Comparison of ENCODE assay signal across 22 cellular contexts in the genomic region with DNA sequence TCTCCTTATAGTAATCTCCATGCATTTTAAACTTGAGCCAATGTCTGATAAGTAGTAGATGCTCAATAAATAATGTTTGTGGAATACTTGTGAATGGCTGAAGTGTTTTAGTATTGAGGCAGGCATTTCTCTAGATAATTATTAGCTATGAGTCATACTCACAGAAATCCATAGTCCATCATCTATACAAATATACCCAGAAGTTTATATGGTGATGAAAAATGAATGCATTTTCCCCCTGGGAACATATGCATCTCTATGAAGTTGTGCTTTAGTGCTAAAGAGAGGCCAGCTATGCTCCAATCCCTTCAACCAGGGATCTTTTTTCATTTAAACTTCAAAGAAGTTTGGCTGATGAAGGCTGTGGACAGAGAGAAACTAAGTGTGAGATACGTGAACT. TPM values are rescaled to one million over a fixed set of nuclear protein-coding genes. Genes with fewer than 3 reads are reported as not detected.
DNase-seq lines count a peak whose midpoint lies in the region; ATAC-seq and TF ChIP-seq lines count a peak whose summit lies in the region.
"Had no signal": no experiment of that assay in that cellular context is flagged by ENCODE, and none has a peak within 500 bp of the region (broad histone marks: within the 10 kb centered on the region; RNA-seq: fewer than 3 reads in every experiment).

No MANE protein-coding gene starts in this region.

- no peak for TF ChIP-seq POLR2A in testis (IDR thresholded peaks at IDR 0.05)

- TF ChIP-seq CTCF in chondrocyte (IDR thresholded peaks at IDR 0.05) (no peak), tibial artery (IDR thresholded peaks at IDR 0.05) (no peak), testis (IDR thresholded peaks at IDR 0.05) (no peak)

- H3K27ac ChIP-seq in muscle layer of duodenum (ENCODE audit: low read length), result peak overlapping the region; percentile 17
- peak overlapping the region; percentile 43 to 52 for H3K27ac ChIP-seq in tibial artery
- peak overlapping the region in 1 of 2 donors; percentile 78 for H3K27ac ChIP-seq in testis
- H3K27ac ChIP-seq: BLaER1, KMS-11, prostate gland had no signal

- H3K36me3 ChIP-seq in muscle layer of duodenum (ENCODE audit: control insufficient read depth in 1 of 2, insufficient read depth in 2 of 2, low read length in 2 of 2), result no peaks in the 10 kb centered on the region
- H3K36me3 ChIP-seq in tibial artery, result no peaks in the 10 kb centered on the region
- H3K36me3 ChIP-seq in testis (ENCODE audit: low read depth, missing control alignments), result no peaks in the 10 kb centered on the region
- H3K36me3 ChIP-seq: prostate gland had no signal

- WGBS in testis, 2 donors, result 46 to 59% methylated on average over 1 of the region's 1 CpG

- H3K9me3 ChIP-seq in muscle layer of duodenum (ENCODE audit: control insufficient read depth in 1 of 2, low read length in 2 of 2) (no peaks in the 10 kb centered on the region), tibial artery (no peaks in the 10 kb centered on the region), testis (no peaks in the 10 kb centered on the region)
- H3K9me3 ChIP-seq: prostate gland had no signal

- H3K9me3 Mint-ChIP-seq in activated T-cell treated with anti-CD3 and anti-CD28 coated beads, Interleukin-2, amount 50 U/mL, for 72 hours, result no peaks in the 10 kb centered on the region
- H3K9me3 Mint-ChIP-seq in chondrocyte (ENCODE audit: low read depth), result no peaks in the 10 kb centered on the region
- H3K9me3 Mint-ChIP-seq in stimulated activated memory B cell treated with anti-CD40 and anti-IgM and Interleukin-4, amounts not matched to agents 10 μg/mL and 1 μg/mL and 100 μg/mL, for 72 hours, result no peaks in the 10 kb centered on the region
- H3K9me3 Mint-ChIP-seq: dendritic cell treated with granulocyte-macrophage colony-stimulating factor and Interleukin-4, amounts not matched to agents 40 ng/mL and 50 ng/mL, for 4 days; memory B cell; T-cell had no signal

- no peak for ATAC-seq in activated T-cell treated with anti-CD3 and anti-CD28 coated beads, Interleukin-2, amount 50 U/mL, for 72 hours (replicated peaks in 1 of 2)
- ATAC-seq in stimulated activated memory B cell treated with anti-CD40 and anti-IgM and Interleukin-4, amounts not matched to agents 10 μg/mL and 1 μg/mL and 100 μg/mL, for 72 hours, result no peak
- no peak for ATAC-seq in HG02840 (IDR thresholded peaks at IDR 0.05; ENCODE audit: low FRiP score, unreplicated experiment)
- ATAC-seq: stimulated activated naive CD8-positive, alpha-beta T cell treated with anti-CD3 and anti-CD28 coated beads, Interleukin-15, Interleukin-2, amounts not matched to agents 100 U/mL and 50 U/mL, for 24 hours; T-cell had no signal

- peak overlapping the region; percentile 42 for H3K27ac Mint-ChIP-seq in activated T-cell treated with anti-CD3 and anti-CD28 coated beads, Interleukin-2, amount 50 U/mL, for 72 hours
- peak overlapping the region; percentile 58 for H3K27ac Mint-ChIP-seq in chondrocyte (ENCODE audit: unreplicated experiment)
- no peak overlapping the region for H3K27ac Mint-ChIP-seq in stimulated activated memory B cell treated with anti-CD40 and anti-IgM and Interleukin-4, amounts not matched to agents 10 μg/mL and 1 μg/mL and 100 μg/mL, for 72 hours
- H3K27ac Mint-ChIP-seq: dendritic cell treated with granulocyte-macrophage colony-stimulating factor and Interleukin-4, amounts not matched to agents 40 ng/mL and 50 ng/mL, for 4 days; nephron progenitor cell had no signal

- H3K4me1 ChIP-seq in muscle layer of duodenum (ENCODE audit: control insufficient read depth in 1 of 2, insufficient read depth in 2 of 2, low read length in 2 of 2) (peaks cover 29 to 67% of the 10 kb centered on the region in 2 donors), tibial artery (peaks cover 0 to 100% (median 55%) of the 10 kb centered on the region in 4 donors), testis (peaks cover 65% of the 10 kb centered on the region)
- H3K4me1 ChIP-seq: prostate gland had no signal

- H3K4me3 ChIP-seq in muscle layer of duodenum (ENCODE audit: low read depth in 1 of 2, low read length in 2 of 2) (no peak overlapping the region), tibial artery (no peak overlapping the region), testis (no peak overlapping the region)
- H3K4me3 ChIP-seq: BLaER1, prostate gland had no signal

- H3K36me3 Mint-ChIP-seq in activated T-cell treated with anti-CD3 and anti-CD28 coated beads, Interleukin-2, amount 50 U/mL, for 72 hours (ENCODE audit: insufficient read depth in 2 of 2), result no peaks in the 10 kb centered on the region
- H3K36me3 Mint-ChIP-seq in chondrocyte (ENCODE audit: low read depth), result peaks cover 5% of the 10 kb centered on the region
- peaks cover 31% of the 10 kb centered on the region for H3K36me3 Mint-ChIP-seq in stimulated activated memory B cell treated with anti-CD40 and anti-IgM and Interleukin-4, amounts not matched to agents 10 μg/mL and 1 μg/mL and 100 μg/mL, for 72 hours

- peaks cover 29% of the 10 kb centered on the region for H3K4me1 Mint-ChIP-seq in activated T-cell treated with anti-CD3 and anti-CD28 coated beads, Interleukin-2, amount 50 U/mL, for 72 hours (ENCODE audit: low read depth)
- H3K4me1 Mint-ChIP-seq in chondrocyte (ENCODE audit: low read depth), result peaks cover 87% of the 10 kb centered on the region
- H3K4me1 Mint-ChIP-seq in stimulated activated memory B cell treated with anti-CD40 and anti-IgM and Interleukin-4, amounts not matched to agents 10 μg/mL and 1 μg/mL and 100 μg/mL, for 72 hours, result peaks cover 61% of the 10 kb centered on the region

- intact Hi-C loops in tibial artery (cut with DNase I; ENCODE audit: low total_unique reads) (no loop called here), testis (cut with DNase I; ENCODE audit: low total_unique reads) (no loop called here)

- DNase-seq in activated T-cell treated with anti-CD3 and anti-CD28 coated beads, Interleukin-2, amount 50 U/mL, for 72 hours, result no peak
- DNase-seq in activated T-cell treated with anti-CD3 and anti-CD28 coated beads, Interleukin-2, amount 50 U/mL, for 1 hour, result no peak
- no peak for DNase-seq in chondrocyte (ENCODE audit: low spot score)
- no peak for DNase-seq in tibial artery
- no peak for DNase-seq in testis
- DNase-seq: 8988T; activated CD4-positive, alpha-beta T cell treated with anti-CD3 and anti-CD28 coated beads, Interleukin-2, amount 50 U/mL, for 1 hour; activated naive CD4-positive, alpha-beta T cell treated with anti-CD3 and anti-CD28 coated beads, Interleukin-2, amount 50 U/mL, for 16 hours; HCEC 1CT; NCI-H2029; nephron progenitor cell; NK-92 treated with Interleukin-12 subunit alpha and Interleukin-12 subunit beta, amount 100 ng/mL, for 24 hours; stimulated activated naive CD8-positive, alpha-beta T cell treated with anti-CD3 and anti-CD28 coated beads, Interleukin-15, Interleukin-2, amounts not matched to agents 100 U/mL and 50 U/mL, for 24 hours; T-cell had no signal

- no peaks in the 10 kb centered on the region for H3K27me3 ChIP-seq in muscle layer of duodenum (ENCODE audit: low read depth, low read length)
- no peaks in the 10 kb centered on the region for H3K27me3 ChIP-seq in tibial artery
- H3K27me3 ChIP-seq in testis, result no peaks in the 10 kb centered on the region
- H3K27me3 ChIP-seq: BLaER1 had no signal

- H3K27me3 Mint-ChIP-seq in activated T-cell treated with anti-CD3 and anti-CD28 coated beads, Interleukin-2, amount 50 U/mL, for 72 hours (ENCODE audit: low read depth), result no peaks in the 10 kb centered on the region
- H3K27me3 Mint-ChIP-seq in chondrocyte (ENCODE audit: low read depth), result no peaks in the 10 kb centered on the region
- H3K27me3 Mint-ChIP-seq in stimulated activated memory B cell treated with anti-CD40 and anti-IgM and Interleukin-4, amounts not matched to agents 10 μg/mL and 1 μg/mL and 100 μg/mL, for 72 hours, result no peaks in the 10 kb centered on the region
- H3K27me3 Mint-ChIP-seq: memory B cell, T-cell had no signal

- H3K4me3 Mint-ChIP-seq in activated T-cell treated with anti-CD3 and anti-CD28 coated beads, Interleukin-2, amount 50 U/mL, for 72 hours, result no peak overlapping the region
- H3K4me3 Mint-ChIP-seq in chondrocyte (ENCODE audit: unreplicated experiment), result no peak overlapping the region
- H3K4me3 Mint-ChIP-seq in stimulated activated memory B cell treated with anti-CD40 and anti-IgM and Interleukin-4, amounts not matched to agents 10 μg/mL and 1 μg/mL and 100 μg/mL, for 72 hours, result no peak overlapping the region
- H3K4me3 Mint-ChIP-seq: dendritic cell treated with granulocyte-macrophage colony-stimulating factor and Interleukin-4, amounts not matched to agents 40 ng/mL and 50 ng/mL, for 4 days; memory B cell; nephron progenitor cell; T-cell had no signal

RNA-seq across cellular contexts. Expression of gene MBNL2, which starts 17.2 kb away (rescaled TPM):
- total RNA-seq in activated T-cell treated with anti-CD3 and anti-CD28 coated beads, Interleukin-2, amount 50 U/mL, for 72 hours, result 10 to 100 TPM; 14.9 to 26.9 TPM
- 40.1 to 65.1 TPM (median 41.3 TPM) in 3 replicates for total RNA-seq in chondrocyte
- total RNA-seq in testis, result 10 to 100 TPM; 69.4 to 83.0 TPM
- 21.5 TPM for polyA plus RNA-seq in testis (ENCODE audit: insufficient read depth, low read depth, low replicate concordance)
